3 cellular contexts compared by ENCODE assay signal in the genomic region with DNA sequence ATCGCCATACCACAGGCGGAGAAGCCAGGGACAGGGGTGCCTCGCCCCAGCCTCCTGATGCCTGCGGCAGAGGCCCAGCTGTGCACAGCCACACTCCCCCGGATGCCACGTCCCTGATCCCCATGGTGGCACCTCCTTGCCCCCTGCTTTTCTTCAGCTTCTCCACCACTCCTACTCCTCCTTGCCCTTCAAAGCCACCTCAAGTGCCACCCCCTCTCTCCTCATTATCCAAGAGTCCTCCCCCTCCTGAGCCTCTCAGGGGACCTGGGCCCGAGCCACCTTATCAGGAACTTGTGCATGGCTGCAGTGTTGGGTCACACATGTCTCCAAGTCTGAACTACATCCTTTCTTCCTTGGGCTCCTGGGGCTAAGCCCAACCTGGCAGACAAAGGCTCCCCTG.
TF ChIP-seq lines count a peak whose summit lies in the region.

No MANE protein-coding gene starts in this region.

TF ChIP-seq in K562, 482 proteins besides CTCF, POLR2A, EP300 and RAD21:
- TF ChIP-seq NFIC (IDR thresholded peaks at IDR 0.05) (0 out of 2 replicates have a peak, but pooled peaks have one; percentile 10), TFAP4 (CRISPR knock-in tag; IDR thresholded peaks at IDR 0.05; ENCODE audit: borderline replicate concordance) (peak; percentile 39; the same call in 1 of the 2 replicates), KHSRP (IDR thresholded peaks at IDR 0.05) (no peak), SP1 (CRISPR knock-in tag; IDR thresholded peaks at IDR 0.05) (0 out of 2 replicates have a peak, but pooled peaks have one; percentile 30), DPF2 (IDR thresholded peaks at IDR 0.05) (0 out of 2 replicates have a peak, but pooled peaks have one; percentile 11), SMARCA4 (IDR thresholded peaks at IDR 0.05) (no peak), TEAD2 (tag; IDR thresholded peaks at IDR 0.05) (no peak)
- TF ChIP-seq, protein P1, sequence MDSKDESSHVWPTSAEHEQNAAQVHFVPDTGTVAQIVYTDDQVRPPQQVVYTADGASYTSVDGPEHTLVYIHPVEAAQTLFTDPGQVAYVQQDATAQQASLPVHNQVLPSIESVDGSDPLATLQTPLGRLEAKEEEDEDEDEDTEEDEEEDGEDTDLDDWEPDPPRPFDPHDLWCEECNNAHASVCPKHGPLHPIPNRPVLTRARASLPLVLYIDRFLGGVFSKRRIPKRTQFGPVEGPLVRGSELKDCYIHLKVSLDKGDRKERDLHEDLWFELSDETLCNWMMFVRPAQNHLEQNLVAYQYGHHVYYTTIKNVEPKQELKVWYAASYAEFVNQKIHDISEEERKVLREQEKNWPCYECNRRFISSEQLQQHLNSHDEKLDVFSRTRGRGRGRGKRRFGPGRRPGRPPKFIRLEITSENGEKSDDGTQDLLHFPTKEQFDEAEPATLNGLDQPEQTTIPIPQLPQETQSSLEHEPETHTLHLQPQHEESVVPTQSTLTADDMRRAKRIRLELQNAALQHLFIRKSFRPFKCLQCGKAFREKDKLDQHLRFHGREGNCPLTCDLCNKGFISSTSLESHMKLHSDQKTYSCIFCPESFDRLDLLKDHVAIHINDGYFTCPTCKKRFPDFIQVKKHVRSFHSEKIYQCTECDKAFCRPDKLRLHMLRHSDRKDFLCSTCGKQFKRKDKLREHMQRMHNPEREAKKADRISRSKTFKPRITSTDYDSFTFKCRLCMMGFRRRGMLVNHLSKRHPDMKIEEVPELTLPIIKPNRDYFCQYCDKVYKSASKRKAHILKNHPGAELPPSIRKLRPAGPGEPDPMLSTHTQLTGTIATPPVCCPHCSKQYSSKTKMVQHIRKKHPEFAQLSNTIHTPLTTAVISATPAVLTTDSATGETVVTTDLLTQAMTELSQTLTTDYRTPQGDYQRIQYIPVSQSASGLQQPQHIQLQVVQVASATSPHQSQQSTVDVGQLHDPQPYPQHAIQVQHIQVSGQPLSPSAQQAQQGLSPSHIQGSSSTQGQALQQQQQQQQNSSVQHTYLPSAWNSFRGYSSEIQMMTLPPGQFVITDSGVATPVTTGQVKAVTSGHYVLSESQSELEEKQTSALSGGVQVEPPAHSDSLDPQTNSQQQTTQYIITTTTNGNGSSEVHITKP (IDR thresholded peaks at IDR 0.05; ENCODE audit: partially characterized antibody), result peak; percentile 73

TF ChIP-seq in neural cell, 6 proteins besides CTCF, POLR2A, EP300 and RAD21:
- TF ChIP-seq SMC3 (conservative IDR thresholded peaks at IDR 0.05; ENCODE audit: poor library complexity), result no peak
- no peak for TF ChIP-seq REST (IDR thresholded peaks at IDR 0.05; ENCODE audit: borderline replicate concordance)
- peak; percentile 31 for TF ChIP-seq POLR2AphosphoS5 (IDR thresholded peaks at IDR 0.05)
- no peak for TF ChIP-seq TAF1 (IDR thresholded peaks at IDR 0.05; ENCODE audit: low read depth)

TF ChIP-seq in SK-N-SH, 30 proteins besides CTCF, POLR2A, EP300 and RAD21:
- TF ChIP-seq CHD2 (IDR thresholded peaks at IDR 0.05; ENCODE audit: low read length, partially characterized antibody) (no peak), SMC3 (IDR thresholded peaks at IDR 0.05; ENCODE audit: low read depth, low read length) (no peak), MEF2A (IDR thresholded peaks at IDR 0.05; ENCODE audit: borderline replicate concordance, low read depth) (no peak), EZH2phosphoT487 (IDR thresholded peaks at IDR 0.05; ENCODE audit: borderline replicate concordance, low read depth) (no peak), RCOR1 (IDR thresholded peaks at IDR 0.05; ENCODE audit: low read length) (no peak), USF1 (IDR thresholded peaks at IDR 0.05; ENCODE audit: borderline replicate concordance, low read depth) (no peak), FOXJ3 (CRISPR knock-in tag; IDR thresholded peaks at IDR 0.05) (no peak), SIN3A (IDR thresholded peaks at IDR 0.05; ENCODE audit: borderline replicate concordance, low read depth, low read length) (no peak), MXI1 (IDR thresholded peaks at IDR 0.05; ENCODE audit: low read depth, low read length) (no peak), TEAD4 (IDR thresholded peaks at IDR 0.05; ENCODE audit: borderline replicate concordance, insufficient read depth) (no peak), FOXM1 (IDR thresholded peaks at IDR 0.05; ENCODE audit: low read depth) (no peak), POLR2AphosphoS5 (IDR thresholded peaks at IDR 0.05; ENCODE audit: low read depth, low read length) (no peak), REST (IDR thresholded peaks at IDR 0.05; ENCODE audit: low read depth, low read length) (no peak)
- TF ChIP-seq, protein P2, sequence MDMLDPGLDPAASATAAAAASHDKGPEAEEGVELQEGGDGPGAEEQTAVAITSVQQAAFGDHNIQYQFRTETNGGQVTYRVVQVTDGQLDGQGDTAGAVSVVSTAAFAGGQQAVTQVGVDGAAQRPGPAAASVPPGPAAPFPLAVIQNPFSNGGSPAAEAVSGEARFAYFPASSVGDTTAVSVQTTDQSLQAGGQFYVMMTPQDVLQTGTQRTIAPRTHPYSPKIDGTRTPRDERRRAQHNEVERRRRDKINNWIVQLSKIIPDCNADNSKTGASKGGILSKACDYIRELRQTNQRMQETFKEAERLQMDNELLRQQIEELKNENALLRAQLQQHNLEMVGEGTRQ (IDR thresholded peaks at IDR 0.05; ENCODE audit: borderline replicate concordance, low read depth, low read length), result no peak
